ENCODE assay signal across 12 cellular contexts in genomic region chr13:97276862-97277269, GRCh38. TPM values are rescaled to one million over a fixed set of nuclear protein-coding genes. Genes with fewer than 3 reads are reported as not detected.
DNase-seq lines count a peak whose midpoint lies in the region; ATAC-seq, FAIRE-seq and TF ChIP-seq lines count a peak whose summit lies in the region.
"Had no signal": no experiment of that assay in that cellular context is flagged by ENCODE, and none has a peak within 500 bp of the region (broad histone marks: within the 10 kb centered on the region; RNA-seq: fewer than 3 reads in every experiment).

No MANE protein-coding gene starts in this region.

- intact Hi-C loops in breast epithelium (cut with DNase I; ENCODE audit: low total_unique reads), result no loop called here

- H3K9me3 ChIP-seq in breast epithelium, result no peaks in the 10 kb centered on the region
- H3K9me3 ChIP-seq: mucosa of descending colon had no signal

- DNase-seq in GM12891 (ENCODE audit: insufficient read length, low spot score) (no peak), breast epithelium (ENCODE audit: low spot score in 2 of 2) (no peak), osteocyte (ENCODE audit: extremely low spot score, unreplicated experiment) (no peak), NCI-H2227 treated with DMSO at 0.1 percent for 48 hours (lab: John Stamatoyannopoulos, UW) (no peak), amniotic stem cell (lab: John Stamatoyannopoulos, UW) (no peak), T-helper 1 cell (no peak)
- DNase-seq: activated CD4-positive, alpha-beta T cell treated with anti-CD3 and anti-CD28 coated beads, Interleukin-2, amount 50 U/mL, for 4 hours; mucosa of descending colon; NCI-H1436 treated with DMSO at 0.1 percent for 48 hours had no signal

- TF ChIP-seq POLR2A in GM12891 (IDR thresholded peaks at IDR 0.05; ENCODE audit: low read depth, low read length), result no peak
- no peak for TF ChIP-seq POLR2A in breast epithelium (IDR thresholded peaks at IDR 0.05)

- ATAC-seq in HG02759 (IDR thresholded peaks at IDR 0.05; ENCODE audit: unreplicated experiment), result peak; percentile 27
- ATAC-seq in GM19463 (IDR thresholded peaks at IDR 0.05; ENCODE audit: unreplicated experiment), result no peak
- ATAC-seq: mucosa of descending colon had no signal

- peak overlapping the region; percentile 92 for H3K27ac Mint-ChIP-seq in osteocyte (ENCODE audit: unreplicated experiment)
- H3K27ac Mint-ChIP-seq: CD14-positive monocyte had no signal

- peak overlapping the region; percentile 27 for H3K27ac ChIP-seq in breast epithelium

- H3K4me3 Mint-ChIP-seq in osteocyte (ENCODE audit: unreplicated experiment), result no peak overlapping the region
- H3K4me3 Mint-ChIP-seq: CD14-positive monocyte had no signal

- peaks cover 3 to 27% of the 10 kb centered on the region in 2 donors for H3K4me1 ChIP-seq in breast epithelium

- no peaks in the 10 kb centered on the region for H3K9me3 Mint-ChIP-seq in osteocyte (ENCODE audit: unreplicated experiment)
- H3K9me3 Mint-ChIP-seq: CD14-positive monocyte had no signal

- no peaks in the 10 kb centered on the region for H3K27me3 ChIP-seq in breast epithelium

- FAIRE-seq in GM12891 (lab: Jason Lieb, UNC), result peak; percentile 80

- no peaks in the 10 kb centered on the region for H3K27me3 Mint-ChIP-seq in osteocyte (ENCODE audit: unreplicated experiment)

- peaks cover 88% of the 10 kb centered on the region for H3K4me1 Mint-ChIP-seq in osteocyte (ENCODE audit: unreplicated experiment)

- no peak for TF ChIP-seq CTCF in breast epithelium (IDR thresholded peaks at IDR 0.05)
- TF ChIP-seq CTCF in osteocyte (IDR thresholded peaks at IDR 0.05), result no peak

- H3K36me3 Mint-ChIP-seq in osteocyte (ENCODE audit: unreplicated experiment), result peaks cover 14% of the 10 kb centered on the region

- no peak overlapping the region for H3K4me3 ChIP-seq in breast epithelium
- H3K4me3 ChIP-seq: mucosa of descending colon had no signal

- no peaks in the 10 kb centered on the region for H3K36me3 ChIP-seq in breast epithelium

TF ChIP-seq in GM12891, 5 proteins besides CTCF, POLR2A, EP300 and RAD21:
- TF ChIP-seq POLR2AphosphoS5 (IDR thresholded peaks at IDR 0.05; ENCODE audit: low read depth, low read length) (no peak), PAX5 (IDR thresholded peaks at IDR 0.05; ENCODE audit: insufficient read depth, low read length, severe bottlenecking) (no peak), POU2F2 (IDR thresholded peaks at IDR 0.05; ENCODE audit: low read depth, low read length) (no peak), TAF1 (IDR thresholded peaks at IDR 0.05; ENCODE audit: low read depth, low read length) (no peak), SPI1 (IDR thresholded peaks at IDR 0.05; ENCODE audit: low read depth, low read length) (no peak)

RNA-seq across cellular contexts. Expression of gene MBNL2, which starts 54.7 kb away (rescaled TPM):
- polyA plus RNA-seq in GM12891 (2012; ENCODE audit: low read depth, missing spikeins), result 1.7 TPM
- total RNA-seq in breast epithelium, result 100 to 1,000 TPM in 2 of 3 donors, 10 to 100 TPM in 1; 68.5 to 131 (median 120) TPM
- total RNA-seq in osteocyte, result 66.6 and 71.8 TPM in 2 replicates
